In genomic region chr10:67788028-67788886, GRCh38 we compare ENCODE assay signal across 1 cellular context.
TF ChIP-seq lines count a peak whose summit lies in the region.

No MANE protein-coding gene starts in this region.

TF ChIP-seq in WTC11, 78 proteins besides CTCF, POLR2A, EP300 and RAD21 (continued from another document):
- TF ChIP-seq AFF4 (CRISPR knock-in tag; IDR thresholded peaks at IDR 0.05; ENCODE audit: borderline replicate concordance) (no peak), TEAD4 (CRISPR knock-in tag; IDR thresholded peaks at IDR 0.05) (no peak), E2F1 (CRISPR knock-in tag; IDR thresholded peaks at IDR 0.05) (no peak)
